ENCODE assay signal across 2 cellular contexts in the genomic region with DNA sequence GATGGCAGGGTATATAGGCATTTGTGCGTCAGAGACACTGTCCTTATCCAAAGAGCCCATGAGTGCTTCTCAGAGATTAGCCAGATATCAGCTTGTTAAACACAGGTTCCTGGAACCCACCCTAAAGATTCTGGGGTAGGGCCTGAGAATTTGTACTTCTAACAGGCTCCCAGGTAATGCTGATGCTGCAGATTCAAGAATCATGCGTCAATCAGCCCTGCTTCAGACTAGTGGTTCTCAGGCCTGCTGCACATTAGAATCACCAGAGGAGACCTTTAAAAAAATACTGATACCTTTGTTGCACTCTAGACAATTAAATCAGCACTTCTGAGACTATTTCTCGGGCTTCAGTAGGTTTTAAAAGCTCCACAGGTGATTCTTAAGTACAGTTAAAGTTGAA.
A peak's percentile ranks its signal among the peaks of the same experiment; 100 is the strongest.
TF ChIP-seq lines count a peak whose summit lies in the region.

No MANE protein-coding gene starts in this region.

TF ChIP-seq in IMR-90, 13 proteins besides CTCF, POLR2A, EP300 and RAD21:
- TF ChIP-seq MXI1 (IDR thresholded peaks at IDR 0.05; ENCODE audit: borderline replicate concordance, low read depth, low read length) (no peak), FOS (IDR thresholded peaks at IDR 0.05; ENCODE audit: low read depth, low read length) (no peak), NFE2L2 (IDR thresholded peaks at IDR 0.05; ENCODE audit: low read depth, low read length) (no peak), MAFK (IDR thresholded peaks at IDR 0.05; ENCODE audit: low read depth, low read length) (peak; percentile 51)
- TF ChIP-seq, protein P1, sequence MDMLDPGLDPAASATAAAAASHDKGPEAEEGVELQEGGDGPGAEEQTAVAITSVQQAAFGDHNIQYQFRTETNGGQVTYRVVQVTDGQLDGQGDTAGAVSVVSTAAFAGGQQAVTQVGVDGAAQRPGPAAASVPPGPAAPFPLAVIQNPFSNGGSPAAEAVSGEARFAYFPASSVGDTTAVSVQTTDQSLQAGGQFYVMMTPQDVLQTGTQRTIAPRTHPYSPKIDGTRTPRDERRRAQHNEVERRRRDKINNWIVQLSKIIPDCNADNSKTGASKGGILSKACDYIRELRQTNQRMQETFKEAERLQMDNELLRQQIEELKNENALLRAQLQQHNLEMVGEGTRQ (IDR thresholded peaks at IDR 0.05; ENCODE audit: low read depth, low read length), result no peak

TF ChIP-seq in endothelial cell of umbilical vein, 7 proteins besides CTCF, POLR2A, EP300 and RAD21:
- TF ChIP-seq FOS (IDR thresholded peaks at IDR 0.05; ENCODE audit: borderline replicate concordance, insufficient read depth, low read length) (no peak), MYC (IDR thresholded peaks at IDR 0.05; ENCODE audit: low read depth, low read length) (no peak), GATA2 (IDR thresholded peaks at IDR 0.05; ENCODE audit: insufficient read depth, insufficient read length, low read depth, low read length) (no peak)
- TF ChIP-seq, protein P2, sequence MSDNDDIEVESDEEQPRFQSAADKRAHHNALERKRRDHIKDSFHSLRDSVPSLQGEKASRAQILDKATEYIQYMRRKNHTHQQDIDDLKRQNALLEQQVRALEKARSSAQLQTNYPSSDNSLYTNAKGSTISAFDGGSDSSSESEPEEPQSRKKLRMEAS (IDR thresholded peaks at IDR 0.05; ENCODE audit: insufficient read depth, insufficient read length), result no peak
